In genomic region chr12:11649413-11650278, GRCh38 we compare ENCODE assay signal across 8 cellular contexts. TPM values are rescaled to one million over a fixed set of nuclear protein-coding genes. Genes with fewer than 3 reads are reported as not detected.
DNase-seq lines count a peak whose midpoint lies in the region; ATAC-seq and TF ChIP-seq lines count a peak whose summit lies in the region.

Gene ETV6, plus strand, starts transcription at chr12:11649674. Its CDS starts 454 bp downstream, at chr12:11650128.

- DNase-seq in DMS79 (lab: John Stamatoyannopoulos, UW) (peak; percentile 79), RPMI8226 (peak; percentile 90), fibroblast of pulmonary artery (ENCODE audit: low read depth) (peak; percentile 95), natural killer cell (peak; percentile 52)
- peak; percentile 85 for DNase-seq in Jurkat, Clone E6-1 (ENCODE audit: low read depth, low spot score)
- DNase-seq in activated T-helper 9 cell treated with anti-CD3 and anti-CD28 coated beads, Interleukin-2, amount 50 U/mL, for 16 hours (ENCODE audit: low read depth) = peak; percentile 63

- peak; percentile 43 for ATAC-seq in GM21619 (IDR thresholded peaks at IDR 0.05; ENCODE audit: unreplicated experiment)
- peak; percentile 25 to 64 (median 52) for ATAC-seq in natural killer cell

- H3K4me3 ChIP-seq in Jurkat, Clone E6-1 (ENCODE audit: low read length) = peak within 1 kb of the TSS; percentile 78
- H3K4me3 ChIP-seq in fibroblast of pulmonary artery (replicated peaks; ENCODE audit: low read depth, low read length) = peak within 1 kb of the TSS; percentile 92

- H3K27me3 Mint-ChIP-seq in natural killer cell (ENCODE audit: low read depth in 2 of 2) = no peaks in the 10 kb centered on the region
- peaks cover 6% of the 10 kb centered on the region for H3K27me3 Mint-ChIP-seq in stimulated activated naive CD8-positive, alpha-beta T cell treated with anti-CD3 and anti-CD28 coated beads, Interleukin-15, Interleukin-2, amounts not matched to agents 100 ng/mL and 50 ng/mL, for 24 hours

- TF ChIP-seq CTCF in fibroblast of pulmonary artery (IDR thresholded peaks at IDR 0.05; ENCODE audit: low read length, missing control alignments) (no peak), natural killer cell (IDR thresholded peaks at IDR 0.05) (no peak)

- intact Hi-C loops in natural killer cell (cut with micrococcal nuclease) = loop anchor here (2.0 to 10.0 kb wide), 2 partner anchors 361 to 1065 kb away; partner anchors contain the start of gene CDKN1B

- H3K4me3 Mint-ChIP-seq in natural killer cell = peak within 1 kb of the TSS; percentile 98
- peak within 1 kb of the TSS; percentile 86 for H3K4me3 Mint-ChIP-seq in stimulated activated naive CD8-positive, alpha-beta T cell treated with anti-CD3 and anti-CD28 coated beads, Interleukin-15, Interleukin-2, amounts not matched to agents 100 ng/mL and 50 ng/mL, for 24 hours

- peaks cover 38 to 46% of the 10 kb centered on the region in 2 donors for H3K4me1 Mint-ChIP-seq in natural killer cell
- peaks cover 40% of the 10 kb centered on the region for H3K4me1 Mint-ChIP-seq in stimulated activated naive CD8-positive, alpha-beta T cell treated with anti-CD3 and anti-CD28 coated beads, Interleukin-15, Interleukin-2, amounts not matched to agents 100 ng/mL and 50 ng/mL, for 24 hours (ENCODE audit: low read depth)

- H3K27ac Mint-ChIP-seq in natural killer cell = peak within 1 kb of the TSS; percentile 88 to 95
- H3K27ac Mint-ChIP-seq in stimulated activated naive CD8-positive, alpha-beta T cell treated with anti-CD3 and anti-CD28 coated beads, Interleukin-15, Interleukin-2, amounts not matched to agents 100 ng/mL and 50 ng/mL, for 24 hours = peak within 1 kb of the TSS; percentile 98

- H3K36me3 Mint-ChIP-seq in natural killer cell = no peaks in the 10 kb centered on the region
- H3K36me3 Mint-ChIP-seq in stimulated activated naive CD8-positive, alpha-beta T cell treated with anti-CD3 and anti-CD28 coated beads, Interleukin-15, Interleukin-2, amounts not matched to agents 100 ng/mL and 50 ng/mL, for 24 hours (ENCODE audit: low read depth) = no peaks in the 10 kb centered on the region

- no peaks in the 10 kb centered on the region for H3K9me3 Mint-ChIP-seq in natural killer cell
- H3K9me3 Mint-ChIP-seq in stimulated activated naive CD8-positive, alpha-beta T cell treated with anti-CD3 and anti-CD28 coated beads, Interleukin-15, Interleukin-2, amounts not matched to agents 100 ng/mL and 50 ng/mL, for 24 hours = no peaks in the 10 kb centered on the region

RNA-seq across cellular contexts. Expression of gene ETV6, which starts in this region (rescaled TPM):
- 6.6 TPM for polyA plus RNA-seq in Jurkat, Clone E6-1 (2012; ENCODE audit: insufficient read depth, insufficient read length)
- total RNA-seq in natural killer cell = 10 to 100 TPM; 38.9 to 49.5 (median 40.6) TPM

Comparison
In these comparisons a context has a peak if more than half of its experiments do, and no peak if none do; other contexts are left out.
1. Peak in every context shown above with its lines: DNase-seq, ATAC-seq and H3K4me3 ChIP-seq.